Comparison of ENCODE assay signal across 10 cellular contexts in genomic region chr5:139642891-139643871, GRCh38. TPM values are rescaled to one million over a fixed set of nuclear protein-coding genes. Genes with fewer than 3 reads are reported as not detected.
A peak's percentile ranks its signal among the peaks of the same experiment; 100 is the strongest.
DNase-seq lines count a peak whose midpoint lies in the region; ATAC-seq and TF ChIP-seq lines count a peak whose summit lies in the region.
"Had no signal": no experiment of that assay in that cellular context is flagged by ENCODE, and none has a peak within 500 bp of the region (broad histone marks: within the 10 kb centered on the region; RNA-seq: fewer than 3 reads in every experiment).

No MANE protein-coding gene starts in this region.

- H3K27ac Mint-ChIP-seq in activated T-cell treated with anti-CD3 and anti-CD28 coated beads, Interleukin-2, amount 50 U/mL, for 24 hours: peak overlapping the region; percentile 60
- H3K27ac Mint-ChIP-seq in type B pancreatic cell: peak overlapping the region; percentile 93
- no peak overlapping the region for H3K27ac Mint-ChIP-seq in activated CD8-positive, alpha-beta T cell treated with anti-CD3 and anti-CD28 coated beads for 36 hours

- no peaks in the 10 kb centered on the region for H3K9me3 ChIP-seq in body of pancreas
- H3K9me3 ChIP-seq: heart right ventricle had no signal

- H3K9me3 Mint-ChIP-seq in activated T-cell treated with anti-CD3 and anti-CD28 coated beads, Interleukin-2, amount 50 U/mL, for 24 hours: no peaks in the 10 kb centered on the region
- no peaks in the 10 kb centered on the region for H3K9me3 Mint-ChIP-seq in activated T-cell treated with anti-CD3 and anti-CD28 coated beads, Interleukin-2, amount 50 U/mL, for 4 hours
- H3K9me3 Mint-ChIP-seq in type B pancreatic cell: no peaks in the 10 kb centered on the region
- no peaks in the 10 kb centered on the region for H3K9me3 Mint-ChIP-seq in activated CD8-positive, alpha-beta T cell treated with anti-CD3 and anti-CD28 coated beads for 36 hours

- intact Hi-C loops in body of pancreas (cut with DNase I): no loop called here
- intact Hi-C loops in activated CD8-positive, alpha-beta T cell treated with anti-CD3 and anti-CD28 coated beads for 36 hours (cut with micrococcal nuclease): no loop called here

- H3K27me3 Mint-ChIP-seq in activated T-cell treated with anti-CD3 and anti-CD28 coated beads, Interleukin-2, amount 50 U/mL, for 24 hours: peaks cover 29% of the 10 kb centered on the region
- peaks cover 24% of the 10 kb centered on the region for H3K27me3 Mint-ChIP-seq in activated T-cell treated with anti-CD3 and anti-CD28 coated beads, Interleukin-2, amount 50 U/mL, for 4 hours (ENCODE audit: low read depth)
- peaks cover 7% of the 10 kb centered on the region for H3K27me3 Mint-ChIP-seq in type B pancreatic cell
- H3K27me3 Mint-ChIP-seq in activated CD8-positive, alpha-beta T cell treated with anti-CD3 and anti-CD28 coated beads for 36 hours: peaks cover 17% of the 10 kb centered on the region

- H3K4me3 Mint-ChIP-seq in activated T-cell treated with anti-CD3 and anti-CD28 coated beads, Interleukin-2, amount 50 U/mL, for 24 hours: no peak overlapping the region
- H3K4me3 Mint-ChIP-seq in activated T-cell treated with anti-CD3 and anti-CD28 coated beads, Interleukin-2, amount 50 U/mL, for 4 hours: no peak overlapping the region
- peak overlapping the region; percentile 82 for H3K4me3 Mint-ChIP-seq in type B pancreatic cell
- no peak overlapping the region for H3K4me3 Mint-ChIP-seq in activated CD8-positive, alpha-beta T cell treated with anti-CD3 and anti-CD28 coated beads for 36 hours

- TF ChIP-seq CTCF in body of pancreas (IDR thresholded peaks at IDR 0.05) (no peak), type B pancreatic cell (conservative IDR thresholded peaks at IDR 0.05) (no peak)
- no peak for TF ChIP-seq CTCF in activated CD8-positive, alpha-beta T cell treated with anti-CD3 and anti-CD28 coated beads for 36 hours (IDR thresholded peaks at IDR 0.05)

- peak; percentile 27 for DNase-seq in activated T-cell treated with anti-CD3 and anti-CD28 coated beads, Interleukin-2, amount 50 U/mL, for 24 hours
- no peak for DNase-seq in activated T-cell treated with anti-CD3 and anti-CD28 coated beads, Interleukin-2, amount 50 U/mL, for 4 hours
- peak; percentile 81 to 93 (median 90) for DNase-seq in body of pancreas
- peak; percentile 82 for DNase-seq in mucosa of gallbladder (ENCODE audit: low spot score)
- DNase-seq in type B pancreatic cell (ENCODE audit: extremely low spot score, unreplicated experiment): no peak
- DNase-seq in activated CD8-positive, alpha-beta T cell treated with anti-CD3 and anti-CD28 coated beads for 36 hours: no peak
- DNase-seq in stimulated activated naive CD4-positive, alpha-beta T cell (lab: John Stamatoyannopoulos, UW): no peak
- DNase-seq: NCI-H1694 had no signal

- CTCF ChIA-PET in activated CD8-positive, alpha-beta T cell treated with anti-CD3 and anti-CD28 coated beads for 36 hours (lab: Charles Lee): interaction anchor here (1.5 to 2.1 kb wide), 2 partner anchors 9 to 27 kb away, joined by 4 to 6 read pairs; no protein-coding TSS in a partner anchor

- peaks cover 79% of the 10 kb centered on the region for H3K4me1 ChIP-seq in body of pancreas

- no peak overlapping the region for H3K4me3 ChIP-seq in body of pancreas
- H3K4me3 ChIP-seq: heart right ventricle had no signal

- H3K36me3 ChIP-seq in body of pancreas (replicated peaks in 1 of 2; ENCODE audit: insufficient read depth in 1 of 2, low read depth in 2 of 2): no peaks in the 10 kb centered on the region
- H3K36me3 ChIP-seq: heart right ventricle had no signal

- peak overlapping the region; percentile 77 to 86 (median 83) for H3K27ac ChIP-seq in body of pancreas
- H3K27ac ChIP-seq: heart right ventricle had no signal

- WGBS in body of pancreas, 2 donors: 8 to 25% methylated on average over 6 to 16 of the region's 16 CpGs

- H3K36me3 Mint-ChIP-seq in activated T-cell treated with anti-CD3 and anti-CD28 coated beads, Interleukin-2, amount 50 U/mL, for 24 hours (ENCODE audit: low read depth): no peaks in the 10 kb centered on the region
- H3K36me3 Mint-ChIP-seq in activated T-cell treated with anti-CD3 and anti-CD28 coated beads, Interleukin-2, amount 50 U/mL, for 4 hours (ENCODE audit: insufficient read depth): no peaks in the 10 kb centered on the region
- no peaks in the 10 kb centered on the region for H3K36me3 Mint-ChIP-seq in type B pancreatic cell
- H3K36me3 Mint-ChIP-seq in activated CD8-positive, alpha-beta T cell treated with anti-CD3 and anti-CD28 coated beads for 36 hours (ENCODE audit: low read depth): no peaks in the 10 kb centered on the region

- POLR2A ChIA-PET in activated CD8-positive, alpha-beta T cell treated with anti-CD3 and anti-CD28 coated beads for 36 hours (lab: Charles Lee): interaction anchor here (0.9 to 1.5 kb wide), 2 partner anchors 9 to 79 kb away, joined by 3 read pairs; no protein-coding TSS in a partner anchor

- no peak for ATAC-seq in activated T-cell treated with anti-CD3 and anti-CD28 coated beads, Interleukin-2, amount 50 U/mL, for 4 hours
- ATAC-seq in body of pancreas (peak; percentile 64), GM21717 (IDR thresholded peaks at IDR 0.05; ENCODE audit: unreplicated experiment) (no peak)
- ATAC-seq in activated CD8-positive, alpha-beta T cell treated with anti-CD3 and anti-CD28 coated beads for 36 hours: no peak
- ATAC-seq: heart right ventricle had no signal

- no peaks in the 10 kb centered on the region for H3K27me3 ChIP-seq in body of pancreas

- TF ChIP-seq POLR2A in body of pancreas (IDR thresholded peaks at IDR 0.05): peak in 2 of 3 donors; percentile 32 to 38

- H3K4me1 Mint-ChIP-seq in activated T-cell treated with anti-CD3 and anti-CD28 coated beads, Interleukin-2, amount 50 U/mL, for 24 hours (ENCODE audit: low read depth): peaks cover 8% of the 10 kb centered on the region
- peaks cover 18% of the 10 kb centered on the region for H3K4me1 Mint-ChIP-seq in activated T-cell treated with anti-CD3 and anti-CD28 coated beads, Interleukin-2, amount 50 U/mL, for 4 hours (ENCODE audit: low read depth)
- H3K4me1 Mint-ChIP-seq in type B pancreatic cell (ENCODE audit: unreplicated experiment): peaks cover 64% of the 10 kb centered on the region
- peaks cover 13% of the 10 kb centered on the region for H3K4me1 Mint-ChIP-seq in activated CD8-positive, alpha-beta T cell treated with anti-CD3 and anti-CD28 coated beads for 36 hours (ENCODE audit: low read depth)

RNA-seq across cellular contexts. Expression of gene CXXC5, which starts 5.0 kb away (rescaled TPM):
- 1 to 10 TPM; 1.2 to 3.3 (median 1.4) TPM for total RNA-seq in activated T-cell treated with anti-CD3 and anti-CD28 coated beads, Interleukin-2, amount 50 U/mL, for 4 hours
- 10 to 100 TPM; 86.6 to 87.7 TPM for total RNA-seq in body of pancreas
- 71.7 TPM for total RNA-seq in mucosa of gallbladder
- total RNA-seq in type B pancreatic cell (ENCODE audit: low replicate concordance): 46.7 and 58.6 TPM in 2 replicates
- total RNA-seq in activated CD8-positive, alpha-beta T cell treated with anti-CD3 and anti-CD28 coated beads for 36 hours: 1 to 10 TPM; 3.5 to 4.3 TPM

Comparison
In these comparisons a context has a peak if more than half of its experiments do, and no peak if none do; other contexts are left out.
1. DNase-seq: peak in activated T-cell treated with anti-CD3 and anti-CD28 coated beads, Interleukin-2, amount 50 U/mL, for 24 hours (single experiment), body of pancreas (4 of 4) and mucosa of gallbladder (single experiment); none in activated T-cell treated with anti-CD3 and anti-CD28 coated beads, Interleukin-2, amount 50 U/mL, for 4 hours (single experiment), type B pancreatic cell (single experiment), activated CD8-positive, alpha-beta T cell treated with anti-CD3 and anti-CD28 coated beads for 36 hours (single experiment) and stimulated activated naive CD4-positive, alpha-beta T cell (0 of 6).